ENCODE assay signal across 27 cellular contexts in the genomic region with DNA sequence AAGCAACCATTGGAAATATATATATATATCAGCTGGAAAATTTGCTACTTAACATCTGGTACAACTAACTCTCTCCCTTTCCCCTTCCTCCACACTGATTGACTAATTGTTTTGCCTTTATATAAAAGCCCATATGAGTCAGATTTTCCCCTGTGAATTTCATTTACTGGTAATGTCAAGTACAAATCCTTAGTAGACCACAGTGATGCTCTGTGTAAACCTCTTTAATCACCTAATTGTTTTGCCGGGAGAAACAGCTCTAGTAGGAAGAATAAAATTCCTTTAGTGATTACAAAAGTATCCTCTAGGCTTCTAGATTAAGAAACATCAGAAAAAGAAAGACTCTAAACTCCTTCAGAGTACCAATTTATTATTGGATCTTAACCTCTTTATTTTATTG.
A peak's percentile ranks its signal among the peaks of the same experiment; 100 is the strongest.
DNase-seq lines count a peak whose midpoint lies in the region; ATAC-seq and TF ChIP-seq lines count a peak whose summit lies in the region.
"Had no signal": no experiment of that assay in that cellular context is flagged by ENCODE, and none has a peak within 500 bp of the region (broad histone marks: within the 10 kb centered on the region; RNA-seq: fewer than 3 reads in every experiment).

No MANE protein-coding gene starts in this region.

- intact Hi-C loops in mammary epithelial cell (cut with micrococcal nuclease) = no loop called here

- H3K79me2 ChIP-seq in OCI-LY3 (ENCODE audit: low read length) = no peaks in the 10 kb centered on the region
- H3K79me2 ChIP-seq in mammary epithelial cell (ENCODE audit: insufficient read depth, low read length) = no peaks in the 10 kb centered on the region
- no peaks in the 10 kb centered on the region for H3K79me2 ChIP-seq in hepatocyte
- H3K79me2 ChIP-seq in GM23338 (replicated peaks; ENCODE audit: insufficient read depth) = no peaks in the 10 kb centered on the region

- peaks cover 20% of the 10 kb centered on the region for H3K4me1 Mint-ChIP-seq in GM23338
- H3K4me1 Mint-ChIP-seq: activated naive CD8-positive, alpha-beta T cell treated with anti-CD3 and anti-CD28 coated beads, Interleukin-2, amount 10 ng/mL, durations not matched to agents 7 days and 5 days; B cell; naive B cell; stimulated activated memory B cell treated with anti-CD40 and anti-IgM and Interleukin-4, amounts not matched to agents 10 μg/mL and 1 μg/mL and 100 μg/mL, for 72 hours; T-cell had no signal

- H4K20me1 ChIP-seq in OCI-LY3 (ENCODE audit: insufficient read depth, low read length) (no peaks in the 10 kb centered on the region), mammary epithelial cell (ENCODE audit: insufficient read depth, low read length) (no peaks in the 10 kb centered on the region), hepatocyte (ENCODE audit: insufficient read depth, poor library complexity, severe bottlenecking) (no peaks in the 10 kb centered on the region), GM23338 (replicated peaks; ENCODE audit: insufficient read depth) (no peaks in the 10 kb centered on the region)

- H3K27ac Mint-ChIP-seq in GM23338 = no peak overlapping the region; the same call in 1 of the 2 replicates
- H3K27ac Mint-ChIP-seq: activated CD4-positive, alpha-beta memory T cell treated with anti-CD3 and anti-CD28 coated beads for 36 hours; activated naive CD8-positive, alpha-beta T cell treated with anti-CD3 and anti-CD28 coated beads, Interleukin-2, amount 10 ng/mL, durations not matched to agents 7 days and 5 days; B cell; naive B cell; stimulated activated memory B cell treated with anti-CD40 and anti-IgM and Interleukin-4, amounts not matched to agents 10 μg/mL and 1 μg/mL and 100 μg/mL, for 72 hours; T-cell had no signal

- in situ Hi-C loops in mammary epithelial cell (cut with MboI; ENCODE audit: low sequenced_read_pairs in 2 of 2) = no loop called here

- no peaks in the 10 kb centered on the region for H3K9me3 Mint-ChIP-seq in GM23338
- H3K9me3 Mint-ChIP-seq: activated naive CD8-positive, alpha-beta T cell treated with anti-CD3 and anti-CD28 coated beads, Interleukin-2, amount 10 ng/mL, durations not matched to agents 7 days and 5 days; stimulated activated memory B cell treated with anti-CD40 and anti-IgM and Interleukin-4, amounts not matched to agents 10 μg/mL and 1 μg/mL and 100 μg/mL, for 72 hours had no signal

- H3K36me3 Mint-ChIP-seq in GM23338 (ENCODE audit: low read depth) = no peaks in the 10 kb centered on the region
- H3K36me3 Mint-ChIP-seq: activated CD4-positive, alpha-beta memory T cell treated with anti-CD3 and anti-CD28 coated beads for 36 hours; activated naive CD8-positive, alpha-beta T cell treated with anti-CD3 and anti-CD28 coated beads, Interleukin-2, amount 10 ng/mL, durations not matched to agents 7 days and 5 days; naive B cell; stimulated activated memory B cell treated with anti-CD40 and anti-IgM and Interleukin-4, amounts not matched to agents 10 μg/mL and 1 μg/mL and 100 μg/mL, for 72 hours; T-cell had no signal

- CTCF ChIA-PET in mammary epithelial cell (lab: Charles Lee; ENCODE audit: low non-redundant PET) = no interaction called here

- no peak overlapping the region for H3K9ac ChIP-seq in OCI-LY3 (ENCODE audit: low read length)
- H3K9ac ChIP-seq in mammary epithelial cell (ENCODE audit: insufficient read depth, low read length) = no peak overlapping the region

- H3K36me3 ChIP-seq in OCI-LY3 (replicated peaks; ENCODE audit: low read depth, low read length) (no peaks in the 10 kb centered on the region), mammary epithelial cell (ENCODE audit: insufficient read depth, low read length) (no peaks in the 10 kb centered on the region), hepatocyte (replicated peaks; ENCODE audit: insufficient read depth, low read depth) (no peaks in the 10 kb centered on the region), H7 (replicated peaks; ENCODE audit: control insufficient read depth, insufficient read depth, low read length) (no peaks in the 10 kb centered on the region), GM23338 (ENCODE audit: insufficient read depth) (no peaks in the 10 kb centered on the region)
- H3K36me3 ChIP-seq: colonic mucosa, esophagus squamous epithelium, MG63 had no signal

- H3K27me3 ChIP-seq in OCI-LY3 (ENCODE audit: low read depth, low read length) (no peaks in the 10 kb centered on the region), mammary epithelial cell (ENCODE audit: insufficient read depth, low read length) (peaks cover 3% of the 10 kb centered on the region), hepatocyte (no peaks in the 10 kb centered on the region), H7 (ENCODE audit: control insufficient read depth, insufficient read depth, low read length) (no peaks in the 10 kb centered on the region), GM23338 (ENCODE audit: insufficient read depth) (no peaks in the 10 kb centered on the region)
- H3K27me3 ChIP-seq: colonic mucosa, esophagus squamous epithelium, MG63 had no signal

- 59% methylated on average over 1 of the region's 1 CpG for WGBS in mammary epithelial cell (ENCODE audit: low coverage, missing lambda C conversion rate)
- WGBS in hepatocyte (ENCODE audit: low lambda C conversion rate, missing lambda C conversion rate) = 5% methylated on average over 1 of the region's 1 CpG

- H3K4me2 ChIP-seq in OCI-LY3 (ENCODE audit: low read length) = peak overlapping the region; percentile 34
- no peak overlapping the region for H3K4me2 ChIP-seq in mammary epithelial cell (ENCODE audit: insufficient read depth, low read depth, low read length)
- no peak overlapping the region for H3K4me2 ChIP-seq in hepatocyte
- H3K4me2 ChIP-seq in GM23338 = no peak overlapping the region

- TF ChIP-seq CTCF in OCI-LY3 (IDR thresholded peaks at IDR 0.05; ENCODE audit: low read depth, low read length) (no peak), mammary epithelial cell (conservative IDR thresholded peaks at IDR 0.05 in 1 of 2, IDR thresholded peaks at IDR 0.05 in 1 of 2; ENCODE audit: extremely low read depth in 1 of 2, insufficient read depth in 1 of 2, low read depth in 1 of 2, low read length in 2 of 2) (no peak), hepatocyte (IDR thresholded peaks at IDR 0.05; ENCODE audit: poor library complexity) (no peak), GM23338 (conservative IDR thresholded peaks at IDR 0.05; ENCODE audit: low read depth in 2 of 2) (no peak), coronary artery (IDR thresholded peaks at IDR 0.05) (no peak)

- ATAC-seq in GM23338 = no peak
- ATAC-seq: left lobe of liver; stimulated activated memory B cell treated with anti-CD40 and anti-IgM and Interleukin-4, amounts not matched to agents 10 μg/mL and 1 μg/mL and 100 μg/mL, for 72 hours; T-cell had no signal

- no peaks in the 10 kb centered on the region for H3K9me2 ChIP-seq in hepatocyte (replicated peaks; ENCODE audit: insufficient read depth)
- peaks cover 14% of the 10 kb centered on the region for H3K9me2 ChIP-seq in GM23338 (ENCODE audit: insufficient read depth)

- H3K9me3 ChIP-seq in OCI-LY3 (ENCODE audit: insufficient read depth, low read length) (no peaks in the 10 kb centered on the region), mammary epithelial cell (replicated peaks; ENCODE audit: insufficient read depth, low read length) (no peaks in the 10 kb centered on the region), hepatocyte (ENCODE audit: low read depth) (no peaks in the 10 kb centered on the region)
- H3K9me3 ChIP-seq: colonic mucosa, esophagus squamous epithelium, MG63 had no signal

- H3K4me3 Mint-ChIP-seq in GM23338 = no peak overlapping the region
- H3K4me3 Mint-ChIP-seq: activated CD4-positive, alpha-beta memory T cell treated with anti-CD3 and anti-CD28 coated beads for 36 hours; activated naive CD8-positive, alpha-beta T cell treated with anti-CD3 and anti-CD28 coated beads, Interleukin-2, amount 10 ng/mL, durations not matched to agents 7 days and 5 days; B cell; naive B cell; stimulated activated memory B cell treated with anti-CD40 and anti-IgM and Interleukin-4, amounts not matched to agents 10 μg/mL and 1 μg/mL and 100 μg/mL, for 72 hours; T-cell had no signal

- H3K4me1 ChIP-seq in OCI-LY3 (ENCODE audit: low read length) = peaks cover 10% of the 10 kb centered on the region; the same call in 1 of the 2 replicates
- H3K4me1 ChIP-seq in mammary epithelial cell (ENCODE audit: insufficient read depth, low read length) = no peaks in the 10 kb centered on the region
- H3K4me1 ChIP-seq in hepatocyte (ENCODE audit: insufficient read depth) = no peaks in the 10 kb centered on the region
- H3K4me1 ChIP-seq in GM23338 (ENCODE audit: insufficient read depth) = peaks cover 7% of the 10 kb centered on the region
- H3K4me1 ChIP-seq: colonic mucosa, esophagus squamous epithelium had no signal

- H3K27me3 Mint-ChIP-seq in GM23338 (ENCODE audit: insufficient read depth, low read depth, poor library complexity) = peaks cover 4% of the 10 kb centered on the region
- H3K27me3 Mint-ChIP-seq: activated CD4-positive, alpha-beta memory T cell treated with anti-CD3 and anti-CD28 coated beads for 36 hours; B cell; naive B cell; stimulated activated memory B cell treated with anti-CD40 and anti-IgM and Interleukin-4, amounts not matched to agents 10 μg/mL and 1 μg/mL and 100 μg/mL, for 72 hours; T-cell had no signal

- H3K27ac ChIP-seq in OCI-LY3 (ENCODE audit: low read length) (no peak overlapping the region), mammary epithelial cell (ENCODE audit: insufficient read depth, low read depth, low read length) (no peak overlapping the region), hepatocyte (no peak overlapping the region), GM23338 (ENCODE audit: low read depth) (no peak overlapping the region), coronary artery (no peak overlapping the region)
- H3K27ac ChIP-seq: colonic mucosa, esophagus squamous epithelium had no signal

- H3K4me3 ChIP-seq in OCI-LY3 (ENCODE audit: low read length) (no peak overlapping the region), mammary epithelial cell (replicated peaks in 1 of 3; ENCODE audit: insufficient read depth in 1 of 3, low read depth in 2 of 3, low read length in 3 of 3) (no peak overlapping the region), hepatocyte (no peak overlapping the region), H7 (ENCODE audit: insufficient read depth, low read depth, low read length) (no peak overlapping the region), GM23338 (no peak overlapping the region), coronary artery (no peak overlapping the region)
- H3K4me3 ChIP-seq: colonic mucosa, esophagus squamous epithelium, MG63 had no signal

- H3F3A ChIP-seq in GM23338 (replicated peaks; ENCODE audit: low read depth) = no peaks in the 10 kb centered on the region

- no peak overlapping the region for H2AFZ ChIP-seq in OCI-LY3 (ENCODE audit: low read depth, low read length)
- no peak overlapping the region for H2AFZ ChIP-seq in mammary epithelial cell (ENCODE audit: low read depth, low read length)
- H2AFZ ChIP-seq in hepatocyte = no peak overlapping the region
- no peak overlapping the region for H2AFZ ChIP-seq in GM23338

- DNase-seq in A172 (ENCODE audit: low spot score) (peak; percentile 77), mammary epithelial cell (peak; percentile 39), hepatocyte (ENCODE audit: low spot score) (peak; percentile 14), H7 (no peak), GM23338 (ENCODE audit: low spot score) (no peak), coronary artery (ENCODE audit: low spot score) (no peak)
- DNase-seq in activated naive CD4-positive, alpha-beta T cell treated with Interleukin-2 at 50 U/mL for 16 hours = no peak
- DNase-seq: activated CD4-positive, alpha-beta memory T cell treated with anti-CD3 and anti-CD28 coated beads for 36 hours; activated effector memory CD4-positive, alpha-beta T cell treated with Interleukin-2 at 50 U/mL for 16 hours; activated naive CD8-positive, alpha-beta T cell treated with anti-CD3 and anti-CD28 coated beads, Interleukin-2, amount 10 ng/mL, durations not matched to agents 7 days and 5 days; colonic mucosa; DMS79; esophagus squamous epithelium; HCEC 1CT; MG63; naive B cell; NCI-H1417 treated with DMSO at 0.1 percent for 48 hours; NCI-H2107; OCI-M1; retina; SHP77; stimulated activated CD4-positive, alpha-beta T cell treated with anti-CD3 and anti-CD28 coated beads, Interleukin-4, amount 100 ng/mL, for 1 hour; T-cell had no signal

- dilution Hi-C loops in mammary epithelial cell (cut with HindIII; ENCODE audit: low sequenced_read_pairs) = no loop called here

- no TSS peak for BruUV-seq in mammary epithelial cell (replicated peaks; lab: Mats Ljungman, UMichigan)

Comparison
In these comparisons a context has a peak if more than half of its experiments do, and no peak if none do; other contexts are left out.
1. DNase-seq: peak in A172 (single experiment), mammary epithelial cell (single experiment) and hepatocyte (single experiment); none in activated naive CD4-positive, alpha-beta T cell treated with Interleukin-2 at 50 U/mL for 16 hours (single experiment), H7 (single experiment), GM23338 (single experiment) and coronary artery (single experiment).